Comparison of ENCODE assay signal across 1 cellular context in the genomic region with DNA sequence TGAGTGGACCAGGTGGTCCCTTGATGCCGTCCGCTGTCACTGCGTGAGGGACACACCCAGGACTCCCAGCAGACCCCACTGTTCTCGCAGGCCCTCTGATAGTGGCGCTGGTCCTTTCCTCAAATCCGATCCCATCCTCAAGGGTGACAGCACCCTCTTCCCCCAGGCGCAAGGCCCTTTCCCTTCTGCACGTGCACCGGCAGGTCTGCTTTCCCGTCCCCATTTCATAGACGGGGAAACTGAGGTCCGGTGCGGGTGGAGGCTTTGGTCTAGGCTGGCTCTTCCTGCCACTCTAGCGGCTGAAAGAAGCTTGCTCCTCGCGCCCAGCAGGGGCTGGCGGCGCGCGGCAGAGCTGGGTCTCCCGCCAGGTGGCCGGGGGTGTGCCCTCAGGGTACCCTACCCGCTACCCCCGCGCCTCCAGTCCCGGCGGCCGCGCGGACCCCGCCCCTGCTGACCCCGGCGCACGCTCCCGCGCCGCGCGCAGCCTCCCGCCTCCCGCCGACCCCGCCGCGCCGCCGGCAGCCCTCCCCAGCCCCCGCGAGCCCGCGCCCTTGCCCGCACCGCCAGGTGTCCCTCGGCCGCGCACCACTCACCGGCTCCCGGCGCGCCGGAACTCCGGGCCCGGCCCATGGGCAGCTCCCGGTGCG.
TF ChIP-seq lines count a peak whose summit lies in the region.

No MANE protein-coding gene starts in this region.

TF ChIP-seq in HepG2, 621 proteins besides CTCF, POLR2A, EP300 and RAD21 (continued from another document):
- TF ChIP-seq, protein P1, sequence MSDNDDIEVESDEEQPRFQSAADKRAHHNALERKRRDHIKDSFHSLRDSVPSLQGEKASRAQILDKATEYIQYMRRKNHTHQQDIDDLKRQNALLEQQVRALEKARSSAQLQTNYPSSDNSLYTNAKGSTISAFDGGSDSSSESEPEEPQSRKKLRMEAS (IDR thresholded peaks at IDR 0.05), result peak; percentile 11; the same call in 1 of the 2 replicates
- TF ChIP-seq ZFP37 (CRISPR knock-in tag; IDR thresholded peaks at IDR 0.05; ENCODE audit: borderline replicate concordance) (no peak), ZMYM3 (CRISPR knock-in tag; IDR thresholded peaks at IDR 0.05) (peak; percentile 69), PHF8 (CRISPR knock-in tag; IDR thresholded peaks at IDR 0.05) (0 out of 2 replicates have a peak, but pooled peaks have one; percentile 23), ZNF629 (CRISPR knock-in tag; conservative IDR thresholded peaks at IDR 0.05) (peak; percentile 95)
- TF ChIP-seq, protein P2, sequence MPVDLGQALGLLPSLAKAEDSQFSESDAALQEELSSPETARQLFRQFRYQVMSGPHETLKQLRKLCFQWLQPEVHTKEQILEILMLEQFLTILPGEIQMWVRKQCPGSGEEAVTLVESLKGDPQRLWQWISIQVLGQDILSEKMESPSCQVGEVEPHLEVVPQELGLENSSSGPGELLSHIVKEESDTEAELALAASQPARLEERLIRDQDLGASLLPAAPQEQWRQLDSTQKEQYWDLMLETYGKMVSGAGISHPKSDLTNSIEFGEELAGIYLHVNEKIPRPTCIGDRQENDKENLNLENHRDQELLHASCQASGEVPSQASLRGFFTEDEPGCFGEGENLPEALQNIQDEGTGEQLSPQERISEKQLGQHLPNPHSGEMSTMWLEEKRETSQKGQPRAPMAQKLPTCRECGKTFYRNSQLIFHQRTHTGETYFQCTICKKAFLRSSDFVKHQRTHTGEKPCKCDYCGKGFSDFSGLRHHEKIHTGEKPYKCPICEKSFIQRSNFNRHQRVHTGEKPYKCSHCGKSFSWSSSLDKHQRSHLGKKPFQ (CRISPR knock-in tag; IDR thresholded peaks at IDR 0.05; ENCODE audit: insufficient replicate concordance), result no peak
